In genomic region chr2:43097650-43098049, GRCh38 we compare ENCODE assay signal across 21 cellular contexts.
DNase-seq lines count a peak whose midpoint lies in the region; ATAC-seq and TF ChIP-seq lines count a peak whose summit lies in the region.
"Had no signal": no experiment of that assay in that cellular context is flagged by ENCODE, and none has a peak within 500 bp of the region (broad histone marks: within the 10 kb centered on the region; RNA-seq: fewer than 3 reads in every experiment).

No MANE protein-coding gene starts in this region.

- intact Hi-C loops in left ventricle myocardium inferior (cut with micrococcal nuclease) (no loop called here), left cardiac atrium (cut with DNase I) (no loop called here), upper lobe of right lung (cut with DNase I) (no loop called here)

- H3K9me3 ChIP-seq in left ventricle myocardium inferior (replicated peaks) (peaks cover 6% of the 10 kb centered on the region), upper lobe of right lung (no peaks in the 10 kb centered on the region)
- H3K9me3 ChIP-seq: pancreas had no signal

- H3K4me1 ChIP-seq in left ventricle myocardium inferior (peaks cover 32% of the 10 kb centered on the region), upper lobe of right lung (peaks cover 18% of the 10 kb centered on the region)

- H3K27ac Mint-ChIP-seq in chondrocyte (ENCODE audit: unreplicated experiment) = peak overlapping the region; percentile 27
- H3K27ac Mint-ChIP-seq: activated T-helper 17 cell treated with anti-CD3 and anti-CD28 coated beads, Interleukin-2, amount 50 U/mL, for 72 hours; CD4-positive, alpha-beta T cell; stimulated activated effector memory CD8-positive, alpha-beta T cell treated with anti-CD3 and anti-CD28 coated beads, Interleukin-12 subunit alpha, Interleukin-12 subunit beta, amount 100 ng/mL, for 72 hours; WTC11 had no signal

- no peak overlapping the region for H3K4me3 ChIP-seq in left ventricle myocardium inferior
- no peak overlapping the region for H3K4me3 ChIP-seq in upper lobe of right lung
- H3K4me3 ChIP-seq: K562, pancreas had no signal

- H3K27me3 ChIP-seq in left ventricle myocardium inferior (ENCODE audit: low read depth) (no peaks in the 10 kb centered on the region), upper lobe of right lung (no peaks in the 10 kb centered on the region)
- H3K27me3 ChIP-seq: pancreas had no signal

- H3K4me3 Mint-ChIP-seq in chondrocyte (ENCODE audit: unreplicated experiment) = no peak overlapping the region
- H3K4me3 Mint-ChIP-seq: activated T-helper 17 cell treated with anti-CD3 and anti-CD28 coated beads, Interleukin-2, amount 50 U/mL, for 72 hours; CD4-positive, alpha-beta T cell; stimulated activated effector memory CD8-positive, alpha-beta T cell treated with anti-CD3 and anti-CD28 coated beads, Interleukin-12 subunit alpha, Interleukin-12 subunit beta, amount 100 ng/mL, for 72 hours; WTC11 had no signal

- no peak for TF ChIP-seq CTCF in left ventricle myocardium inferior (IDR thresholded peaks at IDR 0.05; ENCODE audit: borderline replicate concordance)
- no peak for TF ChIP-seq CTCF in chondrocyte (IDR thresholded peaks at IDR 0.05)
- TF ChIP-seq CTCF in upper lobe of right lung (IDR thresholded peaks at IDR 0.05) = no peak

- H3K27me3 Mint-ChIP-seq in chondrocyte (ENCODE audit: low read depth) = no peaks in the 10 kb centered on the region
- H3K27me3 Mint-ChIP-seq: activated T-helper 17 cell treated with anti-CD3 and anti-CD28 coated beads, Interleukin-2, amount 50 U/mL, for 72 hours; CD4-positive, alpha-beta T cell had no signal

- DNase-seq in left ventricle myocardium inferior (no peak), left cardiac atrium (no peak), chondrocyte (ENCODE audit: low spot score) (no peak), midbrain (lab: John Stamatoyannopoulos, UW) (peak; percentile 45), upper lobe of right lung (no peak), middle frontal gyrus (ENCODE audit: extremely low spot score, low spot score) (no peak)
- DNase-seq: 8988T; activated CD8-positive, alpha-beta memory T cell treated with anti-CD3 and anti-CD28 coated beads for 24 hours; CD4-positive, alpha-beta T cell; DMS79; NCI-H1105; NCI-H2171; pancreas; small intestine; trophoblast cell had no signal

- peaks cover 14% of the 10 kb centered on the region for H3K9me3 Mint-ChIP-seq in chondrocyte (ENCODE audit: low read depth)
- H3K9me3 Mint-ChIP-seq: stimulated activated effector memory CD8-positive, alpha-beta T cell treated with anti-CD3 and anti-CD28 coated beads, Interleukin-12 subunit alpha, Interleukin-12 subunit beta, amount 100 ng/mL, for 72 hours had no signal

- H3K4me1 Mint-ChIP-seq in chondrocyte (ENCODE audit: low read depth) = peaks cover 28% of the 10 kb centered on the region
- H3K4me1 Mint-ChIP-seq: activated T-helper 17 cell treated with anti-CD3 and anti-CD28 coated beads, Interleukin-2, amount 50 U/mL, for 72 hours; stimulated activated effector memory CD8-positive, alpha-beta T cell treated with anti-CD3 and anti-CD28 coated beads, Interleukin-12 subunit alpha, Interleukin-12 subunit beta, amount 100 ng/mL, for 72 hours had no signal

- peaks cover 4% of the 10 kb centered on the region for H3K36me3 Mint-ChIP-seq in chondrocyte (ENCODE audit: low read depth)
- H3K36me3 Mint-ChIP-seq: stimulated activated effector memory CD8-positive, alpha-beta T cell treated with anti-CD3 and anti-CD28 coated beads, Interleukin-12 subunit alpha, Interleukin-12 subunit beta, amount 100 ng/mL, for 72 hours had no signal

- peak overlapping the region; percentile 57 for H3K27ac ChIP-seq in left ventricle myocardium inferior (replicated peaks)
- peak overlapping the region; percentile 37 for H3K27ac ChIP-seq in upper lobe of right lung
- H3K27ac ChIP-seq: pancreas had no signal

- H3K36me3 ChIP-seq in left ventricle myocardium inferior (no peaks in the 10 kb centered on the region), upper lobe of right lung (no peaks in the 10 kb centered on the region)
- H3K36me3 ChIP-seq: pancreas had no signal

- ATAC-seq in left cardiac atrium (no peak), upper lobe of right lung (peak; percentile 82), GM21367 (IDR thresholded peaks at IDR 0.05; ENCODE audit: unreplicated experiment) (no peak), HG03135 (IDR thresholded peaks at IDR 0.05; ENCODE audit: unreplicated experiment) (no peak)
- ATAC-seq: activated T-helper 17 cell treated with anti-CD3 and anti-CD28 coated beads, Interleukin-2, amount 50 U/mL, for 72 hours; K562; stimulated activated effector memory CD8-positive, alpha-beta T cell treated with anti-CD3 and anti-CD28 coated beads, Interleukin-12 subunit alpha, Interleukin-12 subunit beta, amount 100 ng/mL, for 72 hours; WTC11 had no signal
